28 cellular contexts compared by ENCODE assay signal in genomic region chr7:90791596-90791995, GRCh38.
"Had no signal": no experiment of that assay in that cellular context is flagged by ENCODE, and none has a peak within 500 bp of the region (broad histone marks: within the 10 kb centered on the region; RNA-seq: fewer than 3 reads in every experiment).

No MANE protein-coding gene starts in this region.

- H3K27me3 ChIP-seq: adrenal gland, body of pancreas, colonic mucosa had no signal

- FAIRE-seq: endometrium, endothelial cell of umbilical vein, frontal cortex had no signal

- H3K27ac Mint-ChIP-seq: activated CD4-positive, alpha-beta T cell treated with anti-CD3 and anti-CD28 coated beads, Interleukin-2, amount 10 ng/mL, durations not matched to agents 7 days and 5 days; activated CD8-positive, alpha-beta T cell treated with anti-CD3 and anti-CD28 coated beads for 36 hours; activated naive CD4-positive, alpha-beta T cell treated with anti-CD3 and anti-CD28 coated beads, Interleukin-2, amount 50 U/mL, for 72 hours; activated T-helper 17 cell treated with anti-CD3 and anti-CD28 coated beads, Interleukin-2, amount 50 U/mL, for 72 hours; T-helper 17 cell had no signal

- H3K36me3 ChIP-seq: adrenal gland, colonic mucosa had no signal

- H3K4me3 ChIP-seq: adrenal gland, body of pancreas, colonic mucosa had no signal

- H3K4me1 ChIP-seq: adrenal gland, body of pancreas, colonic mucosa had no signal

- H3K4me3 Mint-ChIP-seq: activated CD4-positive, alpha-beta T cell treated with anti-CD3 and anti-CD28 coated beads, Interleukin-2, amount 10 ng/mL, durations not matched to agents 7 days and 5 days; activated CD8-positive, alpha-beta T cell treated with anti-CD3 and anti-CD28 coated beads for 36 hours; activated T-cell treated with anti-CD3 and anti-CD28 coated beads, Interleukin-2, amount 50 U/mL, for 4 hours; activated T-helper 17 cell treated with anti-CD3 and anti-CD28 coated beads, Interleukin-2, amount 50 U/mL, for 72 hours; T-helper 17 cell had no signal

- H3K27ac ChIP-seq: adrenal gland, body of pancreas, colonic mucosa, epithelial cell of prostate had no signal

- H3K4me1 Mint-ChIP-seq: activated CD4-positive, alpha-beta T cell treated with anti-CD3 and anti-CD28 coated beads, Interleukin-2, amount 10 ng/mL, durations not matched to agents 7 days and 5 days; activated T-helper 17 cell treated with anti-CD3 and anti-CD28 coated beads, Interleukin-2, amount 50 U/mL, for 72 hours; T-helper 17 cell had no signal

- DNase-seq: activated CD4-positive, alpha-beta T cell treated with anti-CD3 and anti-CD28 coated beads for 4 hours; activated CD4-positive, alpha-beta T cell treated with anti-CD3 and anti-CD28 coated beads, Interleukin-2, amount 10 ng/mL, durations not matched to agents 7 days and 5 days; activated CD4-positive, alpha-beta T cell treated with anti-CD3 and anti-CD28 coated beads, Interleukin-2, amount 50 U/mL, for 4 hours; activated CD4-positive, CD25-positive, alpha-beta regulatory T cell; activated CD4-positive, CD25-positive, alpha-beta regulatory T cell treated with anti-CD3 and anti-CD28 coated beads, Interleukin-2, amount 50 U/mL, for 72 hours; activated CD8-positive, alpha-beta memory T cell treated with anti-CD3 and anti-CD28 coated beads for 24 hours; activated CD8-positive, alpha-beta T cell treated with anti-CD3 and anti-CD28 coated beads for 36 hours; activated effector memory CD4-positive, alpha-beta T cell treated with Interleukin-2 at 50 U/mL for 16 hours; activated gamma-delta T cell treated with Interleukin-2 at 50 U/mL for 16 hours; activated naive CD4-positive, alpha-beta T cell treated with Interleukin-2 at 50 U/mL for 16 hours; activated T-cell treated with anti-CD3 and anti-CD28 coated beads, Interleukin-2, amount 50 U/mL, for 4 hours; adrenal gland; amygdala; aorta; body of pancreas; caudate nucleus; colonic mucosa; effector CD8-positive, alpha-beta T cell; foreskin fibroblast; head of caudate nucleus; T-helper 1 cell; T-helper 17 cell had no signal

- H3K27me3 Mint-ChIP-seq: activated CD4-positive, alpha-beta T cell treated with anti-CD3 and anti-CD28 coated beads, Interleukin-2, amount 10 ng/mL, durations not matched to agents 7 days and 5 days; activated CD8-positive, alpha-beta T cell treated with anti-CD3 and anti-CD28 coated beads for 36 hours; activated T-helper 17 cell treated with anti-CD3 and anti-CD28 coated beads, Interleukin-2, amount 50 U/mL, for 72 hours; T-helper 17 cell had no signal

- H3K9me3 ChIP-seq: adrenal gland, body of pancreas, colonic mucosa had no signal

- ATAC-seq: activated CD8-positive, alpha-beta T cell treated with anti-CD3 and anti-CD28 coated beads for 36 hours; activated T-cell treated with anti-CD3 and anti-CD28 coated beads, Interleukin-2, amount 50 U/mL, for 4 hours; activated T-helper 17 cell treated with anti-CD3 and anti-CD28 coated beads, Interleukin-2, amount 50 U/mL, for 72 hours; body of pancreas; T-helper 17 cell had no signal
